In genomic region chr11:117180661-117181585, GRCh38 we compare ENCODE assay signal across 8 cellular contexts. TPM values are rescaled to one million over a fixed set of nuclear protein-coding genes. Genes with fewer than 3 reads are reported as not detected.
DNase-seq lines count a peak whose midpoint lies in the region.

No MANE protein-coding gene starts in this region.

- DNase-seq in NCI-H2227 (lab: John Stamatoyannopoulos, UW; ENCODE audit: unreplicated experiment) (peak; percentile 38), NCI-H2227 treated with DMSO at 0.1 percent for 48 hours (lab: John Stamatoyannopoulos, UW) (no peak), NCI-H1092 treated with DMSO at 0.1 percent for 48 hours (lab: John Stamatoyannopoulos, UW) (peak; percentile 67), ecto neural progenitor cell (ENCODE audit: low spot score) (peak; percentile 87), mesenteric fat pad (ENCODE audit: low spot score) (peak; percentile 90), A172 (ENCODE audit: low spot score) (no peak)
- peak; percentile 65 for DNase-seq in activated CD4-positive, alpha-beta T cell treated with anti-CD3 and anti-CD28 coated beads, Interleukin-2, amount 50 U/mL, for 1 hour
- peak; percentile 33 to 41 for DNase-seq in stimulated activated CD8-positive, alpha-beta memory T cell treated with anti-CD3 and anti-CD28 coated beads, Interleukin-2, amount 100 ng/mL, for 48 hours (ENCODE audit: low read depth in 2 of 2)

RNA-seq across cellular contexts. Expression of gene SIDT2, which starts 2.4 kb away (rescaled TPM):
- 226 TPM for total RNA-seq in mesenteric fat pad
- total RNA-seq in A172 (2014; rRNA removed; shearing (Covaris generic)), result 3.1 and 3.6 TPM in 2 replicates

RNA-seq across cellular contexts. Expression of gene TAGLN, which starts 18.2 kb away (rescaled TPM):
- total RNA-seq in mesenteric fat pad, result 923 TPM
- total RNA-seq in A172 (2014; rRNA removed; shearing (Covaris generic)), result 48.3 and 102 TPM in 2 replicates

RNA-seq across cellular contexts. Expression of gene PAFAH1B2, which starts 36.8 kb away (rescaled TPM):
- total RNA-seq in mesenteric fat pad, result 110 TPM
- total RNA-seq in A172 (2014; rRNA removed; shearing (Covaris generic)), result 84.3 and 91.6 TPM in 2 replicates

RNA-seq across cellular contexts. Expression of gene PCSK7, which starts 51.0 kb away (rescaled TPM):
- total RNA-seq in mesenteric fat pad, result 68.1 TPM
- total RNA-seq in A172 (2014; rRNA removed; shearing (Covaris generic)), result 21.3 and 24.1 TPM in 2 replicates

RNA-seq across cellular contexts. Expression of gene RNF214, which starts 51.5 kb away (rescaled TPM):
- 21.9 TPM for total RNA-seq in mesenteric fat pad
- total RNA-seq in A172 (2014; rRNA removed; shearing (Covaris generic)), result 5.1 and 10.4 TPM in 2 replicates

Comparison
In these comparisons a context has a peak if more than half of its experiments do, and no peak if none do; other contexts are left out.
1. DNase-seq: peak in NCI-H2227 (single experiment), NCI-H1092 treated with DMSO at 0.1 percent for 48 hours (single experiment), activated CD4-positive, alpha-beta T cell treated with anti-CD3 and anti-CD28 coated beads, Interleukin-2, amount 50 U/mL, for 1 hour (single experiment), ecto neural progenitor cell (single experiment), mesenteric fat pad (single experiment) and stimulated activated CD8-positive, alpha-beta memory T cell treated with anti-CD3 and anti-CD28 coated beads, Interleukin-2, amount 100 ng/mL, for 48 hours (2 of 2); none in NCI-H2227 treated with DMSO at 0.1 percent for 48 hours (single experiment) and A172 (single experiment).
2. RNA of gene SIDT2, which starts 2.4 kb away (total RNA-seq): 226 TPM in mesenteric fat pad (single experiment); 3.1 to 3.6 TPM in A172; every median in the first group is over 10 times any median in the second.